ENCODE assay signal across 8 cellular contexts in genomic region chr16:29148867-29149272, GRCh38.
DNase-seq lines count a peak whose midpoint lies in the region; ATAC-seq, FAIRE-seq and TF ChIP-seq lines count a peak whose summit lies in the region.

No MANE protein-coding gene starts in this region.

- no peak for TF ChIP-seq CTCF in liver (IDR thresholded peaks at IDR 0.05; ENCODE audit: low read depth, low read length, missing input control)
- TF ChIP-seq CTCF in HepG2 (CRISPR knock-in tag; IDR thresholded peaks at IDR 0.05): no peak

- no peaks in the 10 kb centered on the region for H3K27me3 Mint-ChIP-seq in activated naive CD8-positive, alpha-beta T cell treated with anti-CD3 and anti-CD28 coated beads, Interleukin-2, amount 50 U/mL, for 24 hours

- H3K4me3 ChIP-seq in liver (ENCODE audit: low read depth in 1 of 3, low read length in 3 of 3) (no peak overlapping the region), HepG2 (replicated peaks in 1 of 3; ENCODE audit: insufficient read depth in 1 of 3, low read depth in 2 of 3, low read length in 3 of 3) (no peak overlapping the region), aorta (ENCODE audit: low read length in 2 of 2) (no peak overlapping the region)

- no peaks in the 10 kb centered on the region for H3K9me3 ChIP-seq in liver (ENCODE audit: control insufficient read depth in 4 of 4, low read length in 3 of 4)
- H3K9me3 ChIP-seq in HepG2 (ENCODE audit: low read length): no peaks in the 10 kb centered on the region
- no peaks in the 10 kb centered on the region for H3K9me3 ChIP-seq in aorta (ENCODE audit: control insufficient read depth, low read length)

- FAIRE-seq in HepG2 (lab: Jason Lieb, UNC): no peak

- no peaks in the 10 kb centered on the region for H3K27me3 ChIP-seq in liver (ENCODE audit: control insufficient read depth in 4 of 4, insufficient read depth in 4 of 4, low read length in 3 of 4)
- peaks cover 2 to 3% of the 10 kb centered on the region in 2 experiments; a peak in 4 of 5 replicates for H3K27me3 ChIP-seq in HepG2 (ENCODE audit: control insufficient read depth in 1 of 2, insufficient read depth in 2 of 2, low read length in 2 of 2)
- H3K27me3 ChIP-seq in aorta (ENCODE audit: control insufficient read depth in 1 of 2, insufficient read depth in 2 of 2, low read length in 1 of 2): no peaks in the 10 kb centered on the region

- H3K27ac ChIP-seq in liver (ENCODE audit: low read depth in 1 of 2, low read length in 2 of 2) (peak overlapping the region; percentile 92 to 97), HepG2 (ENCODE audit: extremely low read length, insufficient read depth, low read length) (no peak overlapping the region), aorta (ENCODE audit: low read depth in 1 of 2, low read length in 2 of 2) (no peak overlapping the region)

- POLR2A ChIA-PET in HepG2 (lab: Yijun Ruan, JAX): no interaction called here

- H3K9me3 Mint-ChIP-seq in activated naive CD8-positive, alpha-beta T cell treated with anti-CD3 and anti-CD28 coated beads, Interleukin-2, amount 50 U/mL, for 24 hours: no peaks in the 10 kb centered on the region

- H3K36me3 Mint-ChIP-seq in activated naive CD8-positive, alpha-beta T cell treated with anti-CD3 and anti-CD28 coated beads, Interleukin-2, amount 50 U/mL, for 24 hours (ENCODE audit: low read depth): peaks cover 12% of the 10 kb centered on the region

- TF ChIP-seq EP300 in HepG2 (IDR thresholded peaks at IDR 0.05; ENCODE audit: low read depth in 2 of 2, low read length in 2 of 2) (no peak), HepG2 (CRISPR knock-in tag; IDR thresholded peaks at IDR 0.05; ENCODE audit: borderline replicate concordance) (no peak)

- in situ Hi-C loops in HepG2 (cut with HindIII; ENCODE audit: extremely low pct_ligation_motif_present, low pct_unique_long_range_greater_than_20kb): no loop called here

- ATAC-seq in HepG2: no peak
- peak; percentile 77 for ATAC-seq in activated naive CD8-positive, alpha-beta T cell treated with anti-CD3 and anti-CD28 coated beads, Interleukin-2, amount 50 U/mL, for 24 hours
- ATAC-seq in aorta (ENCODE audit: low FRiP score): peak; percentile 28
- ATAC-seq in GM18858 (IDR thresholded peaks at IDR 0.05; ENCODE audit: unreplicated experiment): no peak

- intact Hi-C loops in HepG2 (cut with micrococcal nuclease; ENCODE audit: unreplicated experiment) (no loop called here), aorta (cut with DNase I) (no loop called here)

- no peak overlapping the region for H3K4me2 ChIP-seq in HepG2 (ENCODE audit: low read depth, low read length)

- no TSS peak for BruUV-seq in HepG2 (replicated peaks; lab: Mats Ljungman, UMichigan)

- H3K9ac ChIP-seq in liver (ENCODE audit: low read depth in 1 of 2, low read length in 2 of 2): peak overlapping the region in 1 of 2 donors; percentile 43
- H3K9ac ChIP-seq in HepG2 (ENCODE audit: insufficient read depth, low read depth, low read length): no peak overlapping the region

- H2AFZ ChIP-seq in HepG2 (ENCODE audit: low read length): no peak overlapping the region

- 81% methylated on average over 15 of the region's 15 CpGs for WGBS in liver
- WGBS in HepG2 (ENCODE audit: low lambda C conversion rate): 78% methylated on average over 15 of the region's 15 CpGs
- WGBS in aorta, 2 donors: 90 to 92% methylated on average over 15 of the region's 15 CpGs

- no peaks in the 10 kb centered on the region for H3K36me3 ChIP-seq in liver (ENCODE audit: control insufficient read depth in 4 of 4, insufficient read depth in 3 of 4, low read depth in 1 of 4, low read length in 3 of 4)
- H3K36me3 ChIP-seq in HepG2 (replicated peaks in 1 of 2; ENCODE audit: control insufficient read depth in 1 of 2, insufficient read depth in 2 of 2, low read length in 2 of 2): no peaks in the 10 kb centered on the region
- H3K36me3 ChIP-seq in aorta (ENCODE audit: control insufficient read depth in 1 of 2, insufficient read depth in 2 of 2, low read length in 1 of 2): no peaks in the 10 kb centered on the region

- no peaks in the 10 kb centered on the region for H3K79me2 ChIP-seq in HepG2 (ENCODE audit: insufficient read depth, low read length)

- no peak for DNase-seq in HepG2 (ENCODE audit: low spot score)
- peak; percentile 59 for DNase-seq in activated naive CD8-positive, alpha-beta T cell treated with anti-CD3 and anti-CD28 coated beads, Interleukin-2, amount 50 U/mL, for 24 hours
- peak; percentile 42 for DNase-seq in stimulated activated CD4-positive, alpha-beta T cell treated with anti-CD3 and anti-CD28 coated beads, Interleukin-12 subunit alpha, Interleukin-12 subunit beta, amount 100 ng/mL, for 4 hours
- DNase-seq in aorta: peak; percentile 70 to 81
- DNase-seq in NCI-H748 (lab: John Stamatoyannopoulos, UW; ENCODE audit: unreplicated experiment): no peak
- no peak for DNase-seq in superior temporal gyrus (ENCODE audit: extremely low spot score)

- H3K4me1 Mint-ChIP-seq in activated naive CD8-positive, alpha-beta T cell treated with anti-CD3 and anti-CD28 coated beads, Interleukin-2, amount 50 U/mL, for 24 hours: peaks cover 55% of the 10 kb centered on the region

- CTCF ChIA-PET in HepG2 (lab: Yijun Ruan, JAX; ENCODE audit: low intra/inter-chr PET ratio, low total read pairs): no interaction called here

- TF ChIP-seq POLR2A in HepG2 (IDR thresholded peaks at IDR 0.05; ENCODE audit: insufficient read depth in 1 of 2, low read depth in 2 of 2, low read length in 2 of 2): no peak

- no peaks in the 10 kb centered on the region for H4K20me1 ChIP-seq in HepG2 (ENCODE audit: insufficient read depth, low read length)

- H3K27ac Mint-ChIP-seq in activated naive CD8-positive, alpha-beta T cell treated with anti-CD3 and anti-CD28 coated beads, Interleukin-2, amount 50 U/mL, for 24 hours: peak overlapping the region; percentile 71

- no peak for TF ChIP-seq RAD21 in liver (IDR thresholded peaks at IDR 0.05)
- no peak for TF ChIP-seq RAD21 in HepG2 (CRISPR knock-in tag; IDR thresholded peaks at IDR 0.05)

- peak overlapping the region; percentile 34 for H3K4me3 Mint-ChIP-seq in activated naive CD8-positive, alpha-beta T cell treated with anti-CD3 and anti-CD28 coated beads, Interleukin-2, amount 50 U/mL, for 24 hours

- peaks cover 2 to 22% (median 14%) of the 10 kb centered on the region in 4 donors for H3K4me1 ChIP-seq in liver (ENCODE audit: control insufficient read depth in 4 of 4, insufficient read depth in 4 of 4, low read length in 3 of 4)
- peaks cover 50% of the 10 kb centered on the region for H3K4me1 ChIP-seq in HepG2 (ENCODE audit: insufficient read depth, low read length)
- no peaks in the 10 kb centered on the region for H3K4me1 ChIP-seq in aorta (ENCODE audit: control insufficient read depth in 1 of 2, insufficient read depth in 2 of 2, low read length in 2 of 2)

TF ChIP-seq in liver, 16 proteins besides CTCF, POLR2A, EP300 and RAD21 (continues in another document):
- TF ChIP-seq SP1 (IDR thresholded peaks at IDR 0.05): peak; percentile 12
- TF ChIP-seq HNF4A (conservative IDR thresholded peaks at IDR 0.05): no peak
- peak; percentile 8 for TF ChIP-seq YY1 (IDR thresholded peaks at IDR 0.05)

TF ChIP-seq in HepG2, 621 proteins besides CTCF, POLR2A, EP300 and RAD21:
- TF ChIP-seq, protein P1, sequence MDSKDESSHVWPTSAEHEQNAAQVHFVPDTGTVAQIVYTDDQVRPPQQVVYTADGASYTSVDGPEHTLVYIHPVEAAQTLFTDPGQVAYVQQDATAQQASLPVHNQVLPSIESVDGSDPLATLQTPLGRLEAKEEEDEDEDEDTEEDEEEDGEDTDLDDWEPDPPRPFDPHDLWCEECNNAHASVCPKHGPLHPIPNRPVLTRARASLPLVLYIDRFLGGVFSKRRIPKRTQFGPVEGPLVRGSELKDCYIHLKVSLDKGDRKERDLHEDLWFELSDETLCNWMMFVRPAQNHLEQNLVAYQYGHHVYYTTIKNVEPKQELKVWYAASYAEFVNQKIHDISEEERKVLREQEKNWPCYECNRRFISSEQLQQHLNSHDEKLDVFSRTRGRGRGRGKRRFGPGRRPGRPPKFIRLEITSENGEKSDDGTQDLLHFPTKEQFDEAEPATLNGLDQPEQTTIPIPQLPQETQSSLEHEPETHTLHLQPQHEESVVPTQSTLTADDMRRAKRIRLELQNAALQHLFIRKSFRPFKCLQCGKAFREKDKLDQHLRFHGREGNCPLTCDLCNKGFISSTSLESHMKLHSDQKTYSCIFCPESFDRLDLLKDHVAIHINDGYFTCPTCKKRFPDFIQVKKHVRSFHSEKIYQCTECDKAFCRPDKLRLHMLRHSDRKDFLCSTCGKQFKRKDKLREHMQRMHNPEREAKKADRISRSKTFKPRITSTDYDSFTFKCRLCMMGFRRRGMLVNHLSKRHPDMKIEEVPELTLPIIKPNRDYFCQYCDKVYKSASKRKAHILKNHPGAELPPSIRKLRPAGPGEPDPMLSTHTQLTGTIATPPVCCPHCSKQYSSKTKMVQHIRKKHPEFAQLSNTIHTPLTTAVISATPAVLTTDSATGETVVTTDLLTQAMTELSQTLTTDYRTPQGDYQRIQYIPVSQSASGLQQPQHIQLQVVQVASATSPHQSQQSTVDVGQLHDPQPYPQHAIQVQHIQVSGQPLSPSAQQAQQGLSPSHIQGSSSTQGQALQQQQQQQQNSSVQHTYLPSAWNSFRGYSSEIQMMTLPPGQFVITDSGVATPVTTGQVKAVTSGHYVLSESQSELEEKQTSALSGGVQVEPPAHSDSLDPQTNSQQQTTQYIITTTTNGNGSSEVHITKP (CRISPR knock-in tag; IDR thresholded peaks at IDR 0.05; ENCODE audit: low read depth): no peak
- TF ChIP-seq ZNF549 (CRISPR knock-in tag; IDR thresholded peaks at IDR 0.05): no peak
- no peak for TF ChIP-seq GATAD2A (CRISPR knock-in tag; IDR thresholded peaks at IDR 0.05)
- TF ChIP-seq RARA (CRISPR knock-in tag; IDR thresholded peaks at IDR 0.05): no peak
- no peak for TF ChIP-seq ZNF883 (CRISPR knock-in tag; IDR thresholded peaks at IDR 0.05; ENCODE audit: not compliant biosample characterization)
- no peak for TF ChIP-seq NBN (conservative IDR thresholded peaks at IDR 0.05)
TF ChIP-seq in HepG2: peak in this region for 0.

Comparison
In these comparisons a context has a peak if more than half of its experiments do, and no peak if none do; other contexts are left out.
1. H3K27ac ChIP-seq: peak in liver (2 of 2); none in HepG2 (single experiment) and aorta (0 of 2).
2. ATAC-seq: peak in activated naive CD8-positive, alpha-beta T cell treated with anti-CD3 and anti-CD28 coated beads, Interleukin-2, amount 50 U/mL, for 24 hours (single experiment) and aorta (single experiment); none in HepG2 (single experiment) and GM18858 (single experiment).
3. DNase-seq: peak in activated naive CD8-positive, alpha-beta T cell treated with anti-CD3 and anti-CD28 coated beads, Interleukin-2, amount 50 U/mL, for 24 hours (single experiment), stimulated activated CD4-positive, alpha-beta T cell treated with anti-CD3 and anti-CD28 coated beads, Interleukin-12 subunit alpha, Interleukin-12 subunit beta, amount 100 ng/mL, for 4 hours (single experiment) and aorta (2 of 2); none in HepG2 (single experiment), NCI-H748 (single experiment) and superior temporal gyrus (single experiment).